ENCODE assay signal across 9 cellular contexts in genomic region chr9:97307500-97308163, GRCh38. TPM values are rescaled to one million over a fixed set of nuclear protein-coding genes. Genes with fewer than 3 reads are reported as not detected.
DNase-seq lines count a peak whose midpoint lies in the region; ATAC-seq, FAIRE-seq and TF ChIP-seq lines count a peak whose summit lies in the region.
"Had no signal": no experiment of that assay in that cellular context is flagged by ENCODE, and none has a peak within 500 bp of the region (broad histone marks: within the 10 kb centered on the region; RNA-seq: fewer than 3 reads in every experiment).

Gene CCDC180 (plus strand): TSS chr9:97307659. CDS start chr9:97308064, 405 bp downstream.

- peak within 1 kb of the TSS; percentile 14 for H3K9ac ChIP-seq in GM23248

- H4K20me1 ChIP-seq in GM23248 (ENCODE audit: insufficient read depth) = no peaks in the 10 kb centered on the region

- no peak for ATAC-seq in HG03139 (IDR thresholded peaks at IDR 0.05; ENCODE audit: unreplicated experiment)

- H3K27ac ChIP-seq in GM23248 = no peak within 1 kb of the TSS
- H3K27ac ChIP-seq in coronary artery = no peak within 1 kb of the TSS
- no peak within 1 kb of the TSS for H3K27ac ChIP-seq in sigmoid colon

- 16% methylated on average over 35 to 42 of the region's 42 CpGs for WGBS in GM23248 (ENCODE audit: low coverage in 1 of 2, low lambda C conversion rate in 2 of 2, missing lambda C conversion rate in 2 of 2), 2 experiments
- 53 to 62% methylated on average over 42 of the region's 42 CpGs for WGBS in sigmoid colon, 2 donors

- H3K9me3 ChIP-seq in GM23248 (ENCODE audit: low read depth) (no peaks in the 10 kb centered on the region), sigmoid colon (no peaks in the 10 kb centered on the region)

- no peak for FAIRE-seq in H54 (lab: Jason Lieb, UNC)

- no peaks in the 10 kb centered on the region for H3K79me2 ChIP-seq in GM23248 (ENCODE audit: insufficient read depth)

- H3K27me3 ChIP-seq in GM23248 (replicated peaks; ENCODE audit: insufficient read depth) (no peaks in the 10 kb centered on the region), sigmoid colon (peaks cover 0 to 23% (median 0%) of the 10 kb centered on the region in 3 donors)

- peak within 1 kb of the TSS; percentile 77 for H3K4me2 ChIP-seq in GM23248 (ENCODE audit: unreplicated experiment)

- H3K4me1 ChIP-seq in GM23248 (ENCODE audit: insufficient read depth) (0 out of 2 replicates have a peak, but pooled peaks cover 8% of the 10 kb centered on the region), sigmoid colon (peaks cover 0 to 17% (median 13%) of the 10 kb centered on the region in 4 donors)

- intact Hi-C loops in sigmoid colon (cut with DNase I) = no loop called here

- DNase-seq in GM23248 = peak; percentile 51
- no peak for DNase-seq in coronary artery (ENCODE audit: low spot score)
- DNase-seq in iris pigment epithelial cell (ENCODE audit: low read depth) = peak; percentile 43
- no peak for DNase-seq in sigmoid colon
- no peak for DNase-seq in H54 (ENCODE audit: insufficient read length, low spot score)
- no peak for DNase-seq in iPS-NIHi11 (ENCODE audit: low spot score)
- DNase-seq in OCI-M2 (lab: John Stamatoyannopoulos, UW; ENCODE audit: unreplicated experiment) = no peak
- DNase-seq: NCI-H446 had no signal

- no peak for TF ChIP-seq POLR2A in sigmoid colon (IDR thresholded peaks at IDR 0.05)
- no peak for TF ChIP-seq POLR2A in H54 (IDR thresholded peaks at IDR 0.05; ENCODE audit: low read depth, low read length)

- H3K36me3 ChIP-seq in GM23248 (ENCODE audit: low read depth) = no peaks in the 10 kb centered on the region
- H3K36me3 ChIP-seq in sigmoid colon = peaks cover 0 to 37% (median 8%) of the 10 kb centered on the region in 4 donors

- no peaks in the 10 kb centered on the region for H3K9me2 ChIP-seq in GM23248 (ENCODE audit: insufficient read depth)

- H2AFZ ChIP-seq in GM23248 = peak within 1 kb of the TSS; percentile 67

- H3K4me3 ChIP-seq in GM23248 = peak within 1 kb of the TSS; percentile 54
- peak within 1 kb of the TSS; percentile 52 for H3K4me3 ChIP-seq in coronary artery
- peak within 1 kb of the TSS in 3 of 4 donors; percentile 9 to 28 (median 25) for H3K4me3 ChIP-seq in sigmoid colon

- in situ Hi-C loops in GM23248 (cut with MboI) = no loop called here

- no peaks in the 10 kb centered on the region for H3F3A ChIP-seq in GM23248 (ENCODE audit: insufficient read depth)

- no peak for TF ChIP-seq EP300 in sigmoid colon (IDR thresholded peaks at IDR 0.05)

- TF ChIP-seq CTCF in coronary artery (IDR thresholded peaks at IDR 0.05) (no peak), sigmoid colon (IDR thresholded peaks at IDR 0.05) (no peak)

RNA-seq across cellular contexts. Expression of gene CCDC180, which starts in this region (rescaled TPM):
- total RNA-seq in GM23248 (2014; rRNA removed; shearing (Covaris generic)) = 0.11 and 0.51 TPM in 2 replicates
- polyA plus RNA-seq in GM23248 (2016; fragmentation: Nextera tagmentation; extraction: Ambion mirVana) (0.22 and 0.29 TPM in 2 replicates), sigmoid colon (1 to 10 TPM in 2 of 3 donors, not detected in 1; 1.4 to 3.5 TPM)
- 10 to 100 TPM in 1 of 4 donors, 1 to 10 TPM in 3; 4.8 to 11.9 (median 6.9) TPM for total RNA-seq in sigmoid colon

Comparison
In these comparisons a context has a peak if more than half of its experiments do, and no peak if none do; other contexts are left out.
1. Peak in DNase-seq, H3K4me3 ChIP-seq, H3K9ac ChIP-seq and H3K4me2 ChIP-seq in GM23248; RNA of the gene not detected or under 1 TPM.